In the genomic region with DNA sequence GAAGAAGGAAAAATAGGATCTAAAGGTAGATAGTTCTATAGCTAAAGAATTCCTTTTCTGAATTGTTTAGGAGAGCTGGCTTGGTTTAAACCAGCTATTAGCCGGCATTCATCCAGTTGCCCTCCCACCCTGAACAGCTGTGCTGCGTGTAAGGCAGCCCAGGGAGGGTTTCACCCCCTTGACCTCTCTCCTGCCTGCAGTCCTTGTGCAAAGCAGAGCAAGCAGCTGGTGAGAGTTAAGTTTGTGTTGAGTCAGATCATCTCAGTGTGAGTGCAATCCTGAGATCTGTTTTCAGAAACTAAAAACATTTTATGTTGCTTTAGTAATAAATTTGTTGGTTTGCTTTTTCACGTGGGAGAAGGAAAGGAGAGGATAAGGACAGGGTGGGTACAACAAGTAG, we compare ENCODE assay signal across 8 cellular contexts. TPM values are rescaled to one million over a fixed set of nuclear protein-coding genes. Genes with fewer than 3 reads are reported as not detected.
DNase-seq lines count a peak whose midpoint lies in the region; ATAC-seq, FAIRE-seq and TF ChIP-seq lines count a peak whose summit lies in the region.

No MANE protein-coding gene starts in this region.

- H3K27ac ChIP-seq in adrenal gland (peak overlapping the region in 4 of 5 donors; percentile 58 to 70 (median 66)), kidney (ENCODE audit: low read depth in 2 of 2, low read length in 2 of 2) (peak overlapping the region in 1 of 2 donors; percentile 61), tibial nerve (peak overlapping the region; percentile 19 to 89 (median 65)), mammary epithelial cell (ENCODE audit: insufficient read depth, low read depth, low read length) (no peak overlapping the region)

- no peaks in the 10 kb centered on the region for H4K20me1 ChIP-seq in mammary epithelial cell (ENCODE audit: insufficient read depth, low read length)

- H2AFZ ChIP-seq in mammary epithelial cell (ENCODE audit: low read depth, low read length) = no peak overlapping the region

- H3K36me3 ChIP-seq in adrenal gland (replicated peaks in 1 of 2) (no peaks in the 10 kb centered on the region), kidney (ENCODE audit: control insufficient read depth in 1 of 2, insufficient read depth in 2 of 2, low read length in 2 of 2) (no peaks in the 10 kb centered on the region), tibial nerve (no peaks in the 10 kb centered on the region), mammary epithelial cell (ENCODE audit: insufficient read depth, low read length) (no peaks in the 10 kb centered on the region)

- no peaks in the 10 kb centered on the region for H3K27me3 Mint-ChIP-seq in T-helper 2 cell treated with Interferon-gamma antibody and Interleukin-4, amounts not matched to agents 5 μg/mL and 100 μg/mL, for 36 hours (ENCODE audit: low read depth)

- no peak overlapping the region for H3K4me2 ChIP-seq in mammary epithelial cell (ENCODE audit: insufficient read depth, low read depth, low read length)

- no peaks in the 10 kb centered on the region for H3K9me3 Mint-ChIP-seq in T-helper 2 cell treated with Interferon-gamma antibody and Interleukin-4, amounts not matched to agents 5 μg/mL and 100 μg/mL, for 36 hours

- CTCF ChIA-PET in mammary epithelial cell (lab: Charles Lee; ENCODE audit: low non-redundant PET) = no interaction called here

- H3K9ac ChIP-seq in kidney (ENCODE audit: low read length in 2 of 2) = peak overlapping the region in 1 of 2 donors; percentile 38
- no peak overlapping the region for H3K9ac ChIP-seq in mammary epithelial cell (ENCODE audit: insufficient read depth, low read length)

- ATAC-seq in HG03432 (IDR thresholded peaks at IDR 0.05; ENCODE audit: unreplicated experiment) = no peak

- no peak overlapping the region for H3K4me3 Mint-ChIP-seq in T-helper 2 cell treated with Interferon-gamma antibody and Interleukin-4, amounts not matched to agents 5 μg/mL and 100 μg/mL, for 36 hours

- TF ChIP-seq POLR2A in adrenal gland (IDR thresholded peaks at IDR 0.05) (no peak), tibial nerve (IDR thresholded peaks at IDR 0.05) (no peak)

- BruUV-seq in mammary epithelial cell (replicated peaks; lab: Mats Ljungman, UMichigan) = no TSS peak

- no peak for FAIRE-seq in kidney (lab: Jason Lieb, UNC)
- FAIRE-seq in RCC 7860 (lab: Jason Lieb, UNC) = no peak

- H3K4me1 ChIP-seq in adrenal gland (replicated peaks in 1 of 2) (peaks cover 42 to 65% of the 10 kb centered on the region in 2 donors), kidney (ENCODE audit: control insufficient read depth in 1 of 2, insufficient read depth in 1 of 2, low read depth in 1 of 2, low read length in 2 of 2) (peaks cover 9 to 13% of the 10 kb centered on the region in 2 donors), tibial nerve (peaks cover 0 to 62% (median 41%) of the 10 kb centered on the region in 4 donors), mammary epithelial cell (ENCODE audit: insufficient read depth, low read length) (peaks cover 14% of the 10 kb centered on the region)

- H3K9me3 ChIP-seq in adrenal gland (replicated peaks in 1 of 3) = no peaks in the 10 kb centered on the region
- no peaks in the 10 kb centered on the region for H3K9me3 ChIP-seq in kidney (ENCODE audit: control insufficient read depth in 1 of 2, low read length in 2 of 2)
- no peaks in the 10 kb centered on the region for H3K9me3 ChIP-seq in tibial nerve
- no peaks in the 10 kb centered on the region for H3K9me3 ChIP-seq in mammary epithelial cell (replicated peaks; ENCODE audit: insufficient read depth, low read length)

- TF ChIP-seq CTCF in adrenal gland (IDR thresholded peaks at IDR 0.05) (no peak), kidney (IDR thresholded peaks at IDR 0.05; ENCODE audit: borderline replicate concordance, extremely low read depth, insufficient read depth) (no peak), tibial nerve (IDR thresholded peaks at IDR 0.05) (no peak), mammary epithelial cell (conservative IDR thresholded peaks at IDR 0.05 in 1 of 2, IDR thresholded peaks at IDR 0.05 in 1 of 2; ENCODE audit: extremely low read depth in 1 of 2, insufficient read depth in 1 of 2, low read depth in 1 of 2, low read length in 2 of 2) (no peak)

- H3K79me2 ChIP-seq in mammary epithelial cell (ENCODE audit: insufficient read depth, low read length) = peaks cover 39% of the 10 kb centered on the region

- DNase-seq in T-helper 2 cell treated with Interferon-gamma antibody and Interleukin-4, amounts not matched to agents 5 μg/mL and 100 μg/mL, for 36 hours (ENCODE audit: low spot score) = no peak
- no peak for DNase-seq in T-helper 2 cell
- peak in 3 of 7 donors; percentile 68 to 79 (median 78) for DNase-seq in adrenal gland
- DNase-seq in kidney = peak; percentile 84
- peak in 1 of 2 donors; percentile 48 for DNase-seq in tibial nerve (ENCODE audit: low spot score in 2 of 2)
- no peak for DNase-seq in mammary epithelial cell
- no peak for DNase-seq in RCC 7860 (ENCODE audit: low spot score)

- TF ChIP-seq EP300 in tibial nerve (IDR thresholded peaks at IDR 0.05) = peak in 1 of 2 donors; percentile 42

- dilution Hi-C loops in mammary epithelial cell (cut with HindIII; ENCODE audit: low sequenced_read_pairs) = no loop called here

- H3K27me3 ChIP-seq in adrenal gland (no peaks in the 10 kb centered on the region), tibial nerve (no peaks in the 10 kb centered on the region), mammary epithelial cell (ENCODE audit: insufficient read depth, low read length) (no peaks in the 10 kb centered on the region)

- in situ Hi-C loops in mammary epithelial cell (cut with MboI; ENCODE audit: low sequenced_read_pairs in 2 of 2) = no loop called here

- WGBS in adrenal gland, 4 donors = 16 to 39% (median 31%) methylated on average over 3 of the region's 3 CpGs
- WGBS in tibial nerve, 2 donors = 11 to 18% methylated on average over 3 of the region's 3 CpGs
- WGBS in mammary epithelial cell (ENCODE audit: low coverage, missing lambda C conversion rate) = 100% methylated on average over 3 of the region's 3 CpGs

- H3K4me1 Mint-ChIP-seq in T-helper 2 cell treated with Interferon-gamma antibody and Interleukin-4, amounts not matched to agents 5 μg/mL and 100 μg/mL, for 36 hours (ENCODE audit: low read depth) = peaks cover 45% of the 10 kb centered on the region

- peaks cover 29% of the 10 kb centered on the region for H3K36me3 Mint-ChIP-seq in T-helper 2 cell treated with Interferon-gamma antibody and Interleukin-4, amounts not matched to agents 5 μg/mL and 100 μg/mL, for 36 hours (ENCODE audit: low read depth)

- intact Hi-C loops in adrenal gland (cut with DNase I) = no loop called here
- intact Hi-C loops in kidney (cut with DNase I) = no loop called here
- intact Hi-C loops in mammary epithelial cell (cut with micrococcal nuclease) = no loop called here

- peak overlapping the region; percentile 53 for H3K27ac Mint-ChIP-seq in T-helper 2 cell treated with Interferon-gamma antibody and Interleukin-4, amounts not matched to agents 5 μg/mL and 100 μg/mL, for 36 hours

- H3K4me3 ChIP-seq in adrenal gland (no peak overlapping the region), kidney (ENCODE audit: low read length in 2 of 2) (no peak overlapping the region), tibial nerve (no peak overlapping the region), mammary epithelial cell (replicated peaks in 1 of 3; ENCODE audit: insufficient read depth in 1 of 3, low read depth in 2 of 3, low read length in 3 of 3) (no peak overlapping the region)

RNA-seq across cellular contexts. Expression of a gene that starts 13.0 kb away (rescaled TPM):
- 10 to 100 TPM; 11.4 to 60.6 (median 25.5) TPM for total RNA-seq in adrenal gland
- polyA plus RNA-seq in adrenal gland = 10 to 100 TPM; 13.6 to 14.1 (median 13.9) TPM
- 24.9 TPM for total RNA-seq in kidney
- 20.4 TPM for polyA plus RNA-seq in kidney (ENCODE audit: insufficient read depth, low read depth, low replicate concordance)
- total RNA-seq in tibial nerve = 10 to 100 TPM; 23.4 to 29.7 (median 27.2) TPM
- total RNA-seq in mammary epithelial cell = 10 to 100 TPM; 10.8 to 12.8 TPM
- polyA plus RNA-seq in mammary epithelial cell = 5.0 TPM
- 13.0 TPM for polyA minus RNA-seq in mammary epithelial cell

RNA-seq across cellular contexts. Expression of a gene that starts 13.9 kb away (rescaled TPM):
- 10 to 100 TPM in 6 of 8 donors, 1 to 10 TPM in 2; 8.0 to 20.7 (median 12.2) TPM for total RNA-seq in adrenal gland
- 10 to 100 TPM in 2 of 3 donors, 1 to 10 TPM in 1; 6.6 to 12.8 (median 10.8) TPM for polyA plus RNA-seq in adrenal gland
- total RNA-seq in kidney = 12.3 TPM
- 9.7 TPM for polyA plus RNA-seq in kidney (ENCODE audit: insufficient read depth, low read depth, low replicate concordance)
- total RNA-seq in tibial nerve = 10 to 100 TPM in 1 of 4 donors, 1 to 10 TPM in 3; 5.4 to 11.2 (median 8.1) TPM
- 1 to 10 TPM; 6.8 to 9.3 TPM for total RNA-seq in mammary epithelial cell
- polyA plus RNA-seq in mammary epithelial cell = 7.6 TPM
- polyA minus RNA-seq in mammary epithelial cell = 5.1 TPM

RNA-seq across cellular contexts. Expression of a gene that starts 46.5 kb away (rescaled TPM):
- total RNA-seq in adrenal gland = 100 to 1,000 TPM in 4 of 8 donors, 10 to 100 TPM in 4; 82.5 to 147 (median 101) TPM
- 100 to 1,000 TPM in 2 of 3 donors, 10 to 100 TPM in 1; 69.5 to 104 (median 101) TPM for polyA plus RNA-seq in adrenal gland
- 64.1 TPM for total RNA-seq in kidney
- 117 TPM for polyA plus RNA-seq in kidney (ENCODE audit: insufficient read depth, low read depth, low replicate concordance)
- total RNA-seq in tibial nerve = 100 to 1,000 TPM in 1 of 4 donors, 10 to 100 TPM in 3; 68.9 to 180 (median 74.7) TPM
- total RNA-seq in mammary epithelial cell = 10 to 100 TPM; 39.7 to 70.1 TPM
- 78.2 TPM for polyA plus RNA-seq in mammary epithelial cell
- 30.4 TPM for polyA minus RNA-seq in mammary epithelial cell
